Comparison of ENCODE assay signal across 17 cellular contexts in the genomic region with DNA sequence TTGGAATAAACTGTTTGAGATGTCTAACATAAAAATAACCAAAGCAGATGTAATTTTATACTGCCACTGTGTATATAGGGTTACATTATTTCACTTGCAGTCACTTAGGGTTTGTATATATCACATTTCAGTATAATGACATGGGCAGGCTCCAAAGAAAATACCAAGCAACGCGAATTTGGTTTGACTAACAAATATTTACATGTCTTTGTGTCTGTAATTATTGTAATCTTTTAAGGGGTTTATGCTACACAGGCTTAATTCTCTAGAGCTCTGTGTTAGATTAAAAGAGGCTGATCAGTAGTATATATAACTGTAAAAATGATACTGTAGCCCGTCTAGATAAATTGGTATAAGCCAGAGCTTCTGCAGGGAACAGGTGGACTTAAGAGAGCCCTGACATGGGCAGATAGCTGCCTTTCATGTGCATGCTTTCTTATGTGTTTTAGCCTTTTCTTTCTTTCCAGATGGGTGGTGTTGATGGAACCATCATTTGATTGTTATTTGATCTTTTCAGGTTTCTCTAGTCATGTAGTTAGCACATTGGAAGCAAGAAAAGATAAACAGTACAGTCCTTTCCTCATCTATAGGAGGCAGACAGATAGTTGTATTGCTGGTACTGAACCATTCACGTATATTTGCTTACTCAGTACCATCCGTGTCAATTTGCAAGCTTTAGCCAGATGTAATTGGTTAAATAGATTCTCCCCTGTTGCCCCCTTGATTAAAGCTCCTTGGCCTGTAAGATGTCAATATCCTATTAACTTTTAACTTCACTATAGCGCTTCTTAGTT.
DNase-seq lines count a peak whose midpoint lies in the region; TF ChIP-seq lines count a peak whose summit lies in the region.
"Had no signal": no experiment of that assay in that cellular context is flagged by ENCODE, and none has a peak within 500 bp of the region (broad histone marks: within the 10 kb centered on the region; RNA-seq: fewer than 3 reads in every experiment).

No MANE protein-coding gene starts in this region.

- H3K36me3 ChIP-seq in tibial artery: no peaks in the 10 kb centered on the region
- H3K36me3 ChIP-seq: BLaER1 had no signal

- intact Hi-C loops in tibial artery (cut with DNase I; ENCODE audit: low total_unique reads): no loop called here

- H3K4me1 ChIP-seq in tibial artery: peaks cover 0 to 6% (median 0%) of the 10 kb centered on the region in 4 donors
- H3K4me1 ChIP-seq: BLaER1, body of pancreas had no signal

- TF ChIP-seq CTCF in tibial artery (IDR thresholded peaks at IDR 0.05): no peak

- H3K27me3 ChIP-seq in tibial artery: no peaks in the 10 kb centered on the region
- H3K27me3 ChIP-seq: BLaER1, body of pancreas had no signal

- no peaks in the 10 kb centered on the region for H3K9me3 ChIP-seq in tibial artery
- H3K9me3 ChIP-seq: body of pancreas had no signal

- H3K27ac ChIP-seq in tibial artery: no peak overlapping the region
- H3K27ac ChIP-seq: BLaER1, body of pancreas had no signal

- H3K4me3 ChIP-seq in tibial artery: no peak overlapping the region
- H3K4me3 ChIP-seq: BLaER1, body of pancreas had no signal

- DNase-seq in DMS 273 (lab: John Stamatoyannopoulos, UW; ENCODE audit: unreplicated experiment) (peak; percentile 64), LHCN-M2 (ENCODE audit: low read depth) (peak; percentile 55), NCI-H345 treated with DMSO at 0.1 percent for 48 hours (lab: John Stamatoyannopoulos, UW; ENCODE audit: unreplicated experiment) (peak; percentile 25), fibroblast of peridontal ligament (ENCODE audit: extremely low read depth) (peak; percentile 90), tibial artery (no peak), ureter (ENCODE audit: low spot score) (no peak)
- no peak for DNase-seq in activated naive CD4-positive, alpha-beta T cell treated with anti-CD3 and anti-CD28 coated beads, Interleukin-2, amount 50 U/mL, for 16 hours
- DNase-seq: activated CD4-positive, CD25-positive, alpha-beta regulatory T cell; activated CD8-positive, alpha-beta T cell treated with anti-CD3 and anti-CD28 coated beads, Interleukin-2, amount 10 ng/mL, durations not matched to agents 7 days and 5 days; activated T-cell treated with anti-CD3 and anti-CD28 coated beads, Interleukin-2, amount 50 U/mL, for 48 hours; body of pancreas; kidney; posterior cingulate gyrus; SIG-M5; stimulated activated CD8-positive, alpha-beta memory T cell treated with anti-CD3 and anti-CD28 coated beads, Interleukin-4, amount 100 ng/mL, for 48 hours; T-helper 2 cell had no signal

Comparison
In these comparisons a context has a peak if more than half of its experiments do, and no peak if none do; other contexts are left out.
1. DNase-seq: peak in DMS 273 (single experiment), LHCN-M2 (single experiment), NCI-H345 treated with DMSO at 0.1 percent for 48 hours (single experiment) and fibroblast of peridontal ligament (single experiment); none in tibial artery (0 of 2), ureter (single experiment) and activated naive CD4-positive, alpha-beta T cell treated with anti-CD3 and anti-CD28 coated beads, Interleukin-2, amount 50 U/mL, for 16 hours (single experiment).